In the genomic region with DNA sequence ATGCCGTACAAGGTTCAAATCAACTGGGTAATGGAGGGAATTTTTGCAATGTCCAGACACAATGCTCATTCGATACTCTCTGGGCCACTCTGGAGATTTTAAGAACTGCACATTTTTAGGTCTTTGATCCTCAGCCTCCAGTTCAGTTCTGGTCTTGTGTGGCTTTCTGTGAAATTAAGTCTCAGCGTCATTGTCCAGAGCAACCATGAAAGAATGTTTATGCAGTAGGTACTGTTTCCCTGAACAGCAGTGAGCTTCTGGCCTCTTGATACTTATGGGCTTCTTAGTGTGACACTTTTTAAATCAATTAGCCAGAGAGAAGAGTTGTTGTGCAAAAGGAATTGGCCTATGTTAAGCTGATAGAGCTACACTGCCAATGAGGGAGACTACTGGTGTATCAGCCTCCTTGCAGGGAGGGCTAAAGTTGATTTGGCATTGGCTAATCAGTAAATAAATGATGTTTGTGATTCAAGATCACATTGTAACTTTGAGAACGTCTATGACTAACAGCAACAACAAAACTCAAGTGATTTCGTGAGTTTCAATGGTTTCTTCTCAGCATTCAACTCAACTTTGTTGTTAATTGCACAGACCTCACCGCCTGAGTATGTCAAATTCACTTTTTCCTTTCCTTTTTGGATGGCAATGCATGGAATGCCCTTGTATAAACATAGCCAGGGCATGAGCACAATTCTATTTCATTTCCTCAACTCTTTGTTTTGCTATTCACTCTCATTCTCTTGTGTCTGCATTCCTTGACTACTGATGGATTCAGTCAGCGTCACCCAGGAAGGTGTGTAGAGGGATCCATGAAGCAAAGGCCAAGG, we compare ENCODE assay signal across 12 cellular contexts.
DNase-seq lines count a peak whose midpoint lies in the region; ATAC-seq and TF ChIP-seq lines count a peak whose summit lies in the region.
"Had no signal": no experiment of that assay in that cellular context is flagged by ENCODE, and none has a peak within 500 bp of the region (broad histone marks: within the 10 kb centered on the region; RNA-seq: fewer than 3 reads in every experiment).

No MANE protein-coding gene starts in this region.

- no peaks in the 10 kb centered on the region for H3K9me3 ChIP-seq in endodermal cell (ENCODE audit: control insufficient read depth, low read length)

- no peaks in the 10 kb centered on the region for H3K27me3 ChIP-seq in endodermal cell (ENCODE audit: control insufficient read depth, insufficient read depth, low read length, poor library complexity, severe bottlenecking)
- H3K27me3 ChIP-seq: cardiac muscle cell had no signal

- H3K4me1 Mint-ChIP-seq in endodermal cell (peaks cover 28% of the 10 kb centered on the region), mesothelial cell of epicardium (peaks cover 29% of the 10 kb centered on the region)
- no peaks in the 10 kb centered on the region for H3K4me1 Mint-ChIP-seq in activated CD8-positive, alpha-beta T cell treated with anti-CD3 and anti-CD28 coated beads, Interleukin-2, amount 10 ng/mL, durations not matched to agents 7 days and 5 days (ENCODE audit: low read depth)
- no peaks in the 10 kb centered on the region for H3K4me1 Mint-ChIP-seq in activated CD4-positive, alpha-beta T cell treated with anti-CD3 and anti-CD28 coated beads, Interleukin-2, amount 10 ng/mL, durations not matched to agents 7 days and 5 days
- H3K4me1 Mint-ChIP-seq: CD4-positive, CD25-positive, alpha-beta regulatory T cell had no signal

- peak overlapping the region; percentile 32 for H3K27ac Mint-ChIP-seq in endodermal cell
- peak overlapping the region; percentile 79 for H3K27ac Mint-ChIP-seq in mesothelial cell of epicardium
- no peak overlapping the region for H3K27ac Mint-ChIP-seq in activated CD8-positive, alpha-beta T cell treated with anti-CD3 and anti-CD28 coated beads, Interleukin-2, amount 10 ng/mL, durations not matched to agents 7 days and 5 days
- H3K27ac Mint-ChIP-seq in activated CD4-positive, alpha-beta T cell treated with anti-CD3 and anti-CD28 coated beads, Interleukin-2, amount 10 ng/mL, durations not matched to agents 7 days and 5 days: no peak overlapping the region
- H3K27ac Mint-ChIP-seq: CD4-positive, CD25-positive, alpha-beta regulatory T cell had no signal

- H3K4me3 Mint-ChIP-seq in endodermal cell (no peak overlapping the region), mesothelial cell of epicardium (no peak overlapping the region)
- H3K4me3 Mint-ChIP-seq in activated CD8-positive, alpha-beta T cell treated with anti-CD3 and anti-CD28 coated beads, Interleukin-2, amount 10 ng/mL, durations not matched to agents 7 days and 5 days: no peak overlapping the region
- H3K4me3 Mint-ChIP-seq in activated CD4-positive, alpha-beta T cell treated with anti-CD3 and anti-CD28 coated beads, Interleukin-2, amount 10 ng/mL, durations not matched to agents 7 days and 5 days: no peak overlapping the region
- H3K4me3 Mint-ChIP-seq: CD4-positive, CD25-positive, alpha-beta regulatory T cell had no signal

- no peak overlapping the region for H3K4me3 ChIP-seq in endodermal cell (ENCODE audit: low read length)
- H3K4me3 ChIP-seq: cardiac muscle cell had no signal

- peak overlapping the region; percentile 63 for H3K27ac ChIP-seq in endodermal cell (ENCODE audit: low read depth, low read length)
- H3K27ac ChIP-seq: cardiac muscle cell had no signal

- ATAC-seq in HG03571 (IDR thresholded peaks at IDR 0.05; ENCODE audit: unreplicated experiment): no peak
- ATAC-seq in activated CD8-positive, alpha-beta T cell treated with anti-CD3 and anti-CD28 coated beads, Interleukin-2, amount 10 ng/mL, durations not matched to agents 7 days and 5 days: no peak

- no peaks in the 10 kb centered on the region for H3K36me3 ChIP-seq in endodermal cell (ENCODE audit: control insufficient read depth, insufficient read depth, low read length)
- H3K36me3 ChIP-seq: cardiac muscle cell had no signal

- H3K36me3 Mint-ChIP-seq in endodermal cell (ENCODE audit: low read depth): no peaks in the 10 kb centered on the region
- no peaks in the 10 kb centered on the region for H3K36me3 Mint-ChIP-seq in mesothelial cell of epicardium
- no peaks in the 10 kb centered on the region for H3K36me3 Mint-ChIP-seq in activated CD8-positive, alpha-beta T cell treated with anti-CD3 and anti-CD28 coated beads, Interleukin-2, amount 10 ng/mL, durations not matched to agents 7 days and 5 days (ENCODE audit: low read depth)
- no peaks in the 10 kb centered on the region for H3K36me3 Mint-ChIP-seq in activated CD4-positive, alpha-beta T cell treated with anti-CD3 and anti-CD28 coated beads, Interleukin-2, amount 10 ng/mL, durations not matched to agents 7 days and 5 days (ENCODE audit: low read depth)
- H3K36me3 Mint-ChIP-seq: CD4-positive, CD25-positive, alpha-beta regulatory T cell had no signal

- DNase-seq in AG08396 (ENCODE audit: low spot score) (peak; percentile 34), NCI-H226 (peak; percentile 60), endodermal cell (no peak), mesothelial cell of epicardium (ENCODE audit: low spot score in 2 of 2, unreplicated experiment in 2 of 2) (no peak), DMS153 (lab: John Stamatoyannopoulos, UW) (no peak)
- no peak for DNase-seq in activated CD8-positive, alpha-beta T cell treated with anti-CD3 and anti-CD28 coated beads, Interleukin-2, amount 10 ng/mL, durations not matched to agents 7 days and 5 days
- DNase-seq in activated CD4-positive, alpha-beta T cell treated with anti-CD3 and anti-CD28 coated beads, Interleukin-2, amount 10 ng/mL, durations not matched to agents 7 days and 5 days: no peak
- DNase-seq: CD4-positive, CD25-positive, alpha-beta regulatory T cell; KBM-7; NCI-H446 treated with DMSO at 0.1 percent for 48 hours had no signal

- 63 to 87% methylated on average over 7 of the region's 7 CpGs for WGBS in endodermal cell (ENCODE audit: insufficient coverage in 1 of 2, insufficient read length in 1 of 2), 2 experiments

- no peaks in the 10 kb centered on the region for H3K27me3 Mint-ChIP-seq in endodermal cell (ENCODE audit: insufficient read depth)
- no peaks in the 10 kb centered on the region for H3K27me3 Mint-ChIP-seq in mesothelial cell of epicardium (ENCODE audit: low read depth)
- no peaks in the 10 kb centered on the region for H3K27me3 Mint-ChIP-seq in activated CD8-positive, alpha-beta T cell treated with anti-CD3 and anti-CD28 coated beads, Interleukin-2, amount 10 ng/mL, durations not matched to agents 7 days and 5 days (ENCODE audit: low read depth)
- H3K27me3 Mint-ChIP-seq in activated CD4-positive, alpha-beta T cell treated with anti-CD3 and anti-CD28 coated beads, Interleukin-2, amount 10 ng/mL, durations not matched to agents 7 days and 5 days: no peaks in the 10 kb centered on the region
- H3K27me3 Mint-ChIP-seq: CD4-positive, CD25-positive, alpha-beta regulatory T cell had no signal

- H3K9ac ChIP-seq in endodermal cell (ENCODE audit: extremely low read depth, low read length, poor library complexity, severe bottlenecking): no peak overlapping the region

- CTCF ChIA-PET in activated CD8-positive, alpha-beta T cell treated with anti-CD3 and anti-CD28 coated beads, Interleukin-2, amount 10 ng/mL, durations not matched to agents 7 days and 5 days (lab: Charles Lee): no interaction called here
- CTCF ChIA-PET in activated CD4-positive, alpha-beta T cell treated with anti-CD3 and anti-CD28 coated beads, Interleukin-2, amount 10 ng/mL, durations not matched to agents 7 days and 5 days (lab: Charles Lee): interaction anchor here (0.7 kb wide), 1 partner anchor 17 kb away, joined by 3 read pairs; no protein-coding TSS in a partner anchor

- H3K4me1 ChIP-seq in endodermal cell (ENCODE audit: control insufficient read depth, insufficient read depth, low read length): peaks cover 11% of the 10 kb centered on the region

- H3K9me3 Mint-ChIP-seq in endodermal cell: no peaks in the 10 kb centered on the region
- no peaks in the 10 kb centered on the region for H3K9me3 Mint-ChIP-seq in mesothelial cell of epicardium
- no peaks in the 10 kb centered on the region for H3K9me3 Mint-ChIP-seq in activated CD8-positive, alpha-beta T cell treated with anti-CD3 and anti-CD28 coated beads, Interleukin-2, amount 10 ng/mL, durations not matched to agents 7 days and 5 days (ENCODE audit: insufficient read depth)
- H3K9me3 Mint-ChIP-seq in activated CD4-positive, alpha-beta T cell treated with anti-CD3 and anti-CD28 coated beads, Interleukin-2, amount 10 ng/mL, durations not matched to agents 7 days and 5 days: no peaks in the 10 kb centered on the region

- POLR2A ChIA-PET in activated CD8-positive, alpha-beta T cell treated with anti-CD3 and anti-CD28 coated beads, Interleukin-2, amount 10 ng/mL, durations not matched to agents 7 days and 5 days (lab: Charles Lee): no interaction called here
- POLR2A ChIA-PET in activated CD4-positive, alpha-beta T cell treated with anti-CD3 and anti-CD28 coated beads, Interleukin-2, amount 10 ng/mL, durations not matched to agents 7 days and 5 days (lab: Charles Lee): no interaction called here

- TF ChIP-seq CTCF in endodermal cell (conservative IDR thresholded peaks at IDR 0.05): no peak
- TF ChIP-seq CTCF in mesothelial cell of epicardium (IDR thresholded peaks at IDR 0.05; ENCODE audit: unreplicated experiment): no peak

Comparison
In these comparisons a context has a peak if more than half of its experiments do, and no peak if none do; other contexts are left out.
1. DNase-seq: peak in AG08396 (single experiment) and NCI-H226 (single experiment); none in endodermal cell (single experiment), mesothelial cell of epicardium (0 of 2), DMS153 (single experiment), activated CD8-positive, alpha-beta T cell treated with anti-CD3 and anti-CD28 coated beads, Interleukin-2, amount 10 ng/mL, durations not matched to agents 7 days and 5 days (single experiment) and activated CD4-positive, alpha-beta T cell treated with anti-CD3 and anti-CD28 coated beads, Interleukin-2, amount 10 ng/mL, durations not matched to agents 7 days and 5 days (single experiment).
2. H3K27ac Mint-ChIP-seq: peak in endodermal cell (single experiment) and mesothelial cell of epicardium (single experiment); none in activated CD8-positive, alpha-beta T cell treated with anti-CD3 and anti-CD28 coated beads, Interleukin-2, amount 10 ng/mL, durations not matched to agents 7 days and 5 days (single experiment) and activated CD4-positive, alpha-beta T cell treated with anti-CD3 and anti-CD28 coated beads, Interleukin-2, amount 10 ng/mL, durations not matched to agents 7 days and 5 days (single experiment).